In genomic region chr5:33841829-33842228, GRCh38 we compare ENCODE assay signal across 28 cellular contexts. TPM values are rescaled to one million over a fixed set of nuclear protein-coding genes. Genes with fewer than 3 reads are reported as not detected.
A peak's percentile ranks its signal among the peaks of the same experiment; 100 is the strongest.
DNase-seq lines count a peak whose midpoint lies in the region; FAIRE-seq and TF ChIP-seq lines count a peak whose summit lies in the region.
"Had no signal": no experiment of that assay in that cellular context is flagged by ENCODE, and none has a peak within 500 bp of the region (broad histone marks: within the 10 kb centered on the region; RNA-seq: fewer than 3 reads in every experiment).

No MANE protein-coding gene starts in this region.

- H3K9ac ChIP-seq in astrocyte (ENCODE audit: low read length) (no peak overlapping the region), mesenchymal stem cell (ENCODE audit: low read length) (no peak overlapping the region)
- H3K9ac ChIP-seq: parathyroid adenoma had no signal

- no peaks in the 10 kb centered on the region for H3K36me3 ChIP-seq in astrocyte (ENCODE audit: insufficient read depth, low read length)
- peaks cover 0 to 8% of the 10 kb centered on the region in 2 experiments for H3K36me3 ChIP-seq in mesenchymal stem cell (ENCODE audit: control insufficient read depth in 1 of 2, insufficient read depth in 2 of 2, low read depth in 1 of 2, low read length in 2 of 2)
- H3K36me3 ChIP-seq: left ventricle myocardium inferior, uterus had no signal

- peaks cover 18% of the 10 kb centered on the region for H3K79me1 ChIP-seq in mesenchymal stem cell (replicated peaks; ENCODE audit: low read length, poor library complexity, severe bottlenecking)

- H3K18ac ChIP-seq in mesenchymal stem cell (ENCODE audit: low read depth in 1 of 2, low read length in 2 of 2): peak overlapping the region in 1 of 2 experiments; percentile 76

- H3K23ac ChIP-seq in mesenchymal stem cell (ENCODE audit: low read length in 2 of 2): no peak overlapping the region

- H3K27ac ChIP-seq in astrocyte (ENCODE audit: low read depth, low read length): no peak overlapping the region
- no peak overlapping the region for H3K27ac ChIP-seq in mesenchymal stem cell (ENCODE audit: low read length, poor library complexity, severe bottlenecking)
- H3K27ac ChIP-seq: epithelial cell of prostate, left ventricle myocardium inferior, parathyroid adenoma, uterus had no signal

- H3K4me1 ChIP-seq in astrocyte (ENCODE audit: insufficient read depth, low read length): peaks cover 29% of the 10 kb centered on the region
- H3K4me1 ChIP-seq in mesenchymal stem cell (ENCODE audit: control insufficient read depth, insufficient read depth, low read depth, low read length): peaks cover 8% of the 10 kb centered on the region
- H3K4me1 ChIP-seq: parathyroid adenoma, uterus had no signal

- no peak for TF ChIP-seq CTCF in astrocyte (IDR thresholded peaks at IDR 0.05; ENCODE audit: insufficient read depth, low read depth, low read length)

- H3K4ac ChIP-seq in mesenchymal stem cell (ENCODE audit: low read depth in 1 of 2, low read length in 2 of 2): no peak overlapping the region

- H3K27me3 ChIP-seq in astrocyte (ENCODE audit: insufficient read depth, low read length) (no peaks in the 10 kb centered on the region), mesenchymal stem cell (ENCODE audit: control insufficient read depth in 1 of 2, insufficient read depth in 1 of 2, low read length in 2 of 2) (no peaks in the 10 kb centered on the region)
- H3K27me3 ChIP-seq: uterus had no signal

- H4K20me1 ChIP-seq in astrocyte (ENCODE audit: insufficient read depth, low read length): no peaks in the 10 kb centered on the region

- H3K4me1 Mint-ChIP-seq in activated CD4-positive, alpha-beta T cell treated with anti-CD3 and anti-CD28 coated beads, Interleukin-2, amount 10 ng/mL, durations not matched to agents 24 days and 14 days: peaks cover 16% of the 10 kb centered on the region
- peaks cover 57% of the 10 kb centered on the region for H3K4me1 Mint-ChIP-seq in astrocyte (ENCODE audit: low read depth, unreplicated experiment)

- H2BK120ac ChIP-seq in mesenchymal stem cell (ENCODE audit: low read depth, low read length): peak overlapping the region; percentile 54

- H3K4me3 ChIP-seq in astrocyte (ENCODE audit: insufficient read depth, low read depth, low read length) (no peak overlapping the region), mesenchymal stem cell (ENCODE audit: insufficient read depth in 1 of 2, low read depth in 1 of 2, low read length in 2 of 2) (no peak overlapping the region)
- H3K4me3 ChIP-seq: coronary artery, left ventricle myocardium inferior, uterus had no signal

- H3K9me3 ChIP-seq in astrocyte (ENCODE audit: insufficient read depth, low read depth, low read length) (no peaks in the 10 kb centered on the region), mesenchymal stem cell (ENCODE audit: control insufficient read depth, low read length) (no peaks in the 10 kb centered on the region)
- H3K9me3 ChIP-seq: left ventricle myocardium inferior, uterus had no signal

- WGBS in mesenchymal stem cell: 83% methylated on average over 4 of the region's 4 CpGs

- DNase-seq in activated CD4-positive, alpha-beta T cell treated with anti-CD3 and anti-CD28 coated beads, Interleukin-2, amount 10 ng/mL, durations not matched to agents 24 days and 14 days: no peak
- no peak for DNase-seq in activated CD4-positive, alpha-beta T cell treated with anti-CD3 and anti-CD28 coated beads for 4 hours
- DNase-seq in HT1080 (ENCODE audit: low read depth) (peak; percentile 49), astrocyte (ENCODE audit: low read depth) (no peak), mesenchymal stem cell (no peak), ureter (ENCODE audit: low spot score) (no peak), NCI-H1436 treated with DMSO at 0.1 percent for 48 hours (lab: John Stamatoyannopoulos, UW) (no peak), NOMO-1 treated with dmso at 0.1 percent for 144 hours (lab: John Stamatoyannopoulos, UW; ENCODE audit: unreplicated experiment) (no peak)
- DNase-seq: activated naive CD4-positive, alpha-beta T cell treated with anti-CD3 and anti-CD28 coated beads, Interleukin-2, amount 50 U/mL, for 16 hours; activated T-cell treated with anti-CD3 and anti-CD28 coated beads for 4 hours; amygdala; effector CD8-positive, alpha-beta T cell; H7; Karpas-422; left ventricle myocardium inferior; NCI-H146; NCI-H748 treated with DMSO at 0.1 percent for 48 hours; small intestine; T-cell; uterus had no signal

- H2AFZ ChIP-seq in astrocyte (ENCODE audit: low read depth, low read length): no peak overlapping the region
- H2AFZ ChIP-seq in mesenchymal stem cell (ENCODE audit: low read depth, low read length): no peak overlapping the region
- H2AFZ ChIP-seq: parathyroid adenoma had no signal

- intact Hi-C loops in activated CD4-positive, alpha-beta T cell treated with anti-CD3 and anti-CD28 coated beads, Interleukin-2, amount 10 ng/mL, durations not matched to agents 24 days and 14 days (cut with micrococcal nuclease): no loop called here

- no peak overlapping the region for H3K14ac ChIP-seq in mesenchymal stem cell (ENCODE audit: low read length in 2 of 2)

- no peak overlapping the region for H4K8ac ChIP-seq in mesenchymal stem cell (ENCODE audit: low read length)

- H2BK15ac ChIP-seq in mesenchymal stem cell (ENCODE audit: low read depth, poor library complexity, severe bottlenecking): no peak overlapping the region

- peak overlapping the region; percentile 18 for H3K4me3 Mint-ChIP-seq in activated CD4-positive, alpha-beta T cell treated with anti-CD3 and anti-CD28 coated beads, Interleukin-2, amount 10 ng/mL, durations not matched to agents 24 days and 14 days
- no peak overlapping the region for H3K4me3 Mint-ChIP-seq in astrocyte (ENCODE audit: unreplicated experiment)

- peaks cover 14% of the 10 kb centered on the region for H3K9me3 Mint-ChIP-seq in activated CD4-positive, alpha-beta T cell treated with anti-CD3 and anti-CD28 coated beads, Interleukin-2, amount 10 ng/mL, durations not matched to agents 24 days and 14 days
- peaks cover 3% of the 10 kb centered on the region for H3K9me3 Mint-ChIP-seq in astrocyte (ENCODE audit: unreplicated experiment)

- H2AK5ac ChIP-seq in mesenchymal stem cell (ENCODE audit: low read length, severe bottlenecking): no peak overlapping the region

- no peak overlapping the region for H3K27ac Mint-ChIP-seq in activated CD4-positive, alpha-beta T cell treated with anti-CD3 and anti-CD28 coated beads, Interleukin-2, amount 10 ng/mL, durations not matched to agents 24 days and 14 days
- peak overlapping the region; percentile 42 for H3K27ac Mint-ChIP-seq in astrocyte (ENCODE audit: unreplicated experiment)
- H3K27ac Mint-ChIP-seq: activated T-helper 2 cell treated with anti-CD3 and anti-CD28 coated beads, Interferon-gamma antibody, Interleukin-2, Interleukin-4, amounts not matched to agents 10 μg/mL and 5 μg/mL and 100 μg/mL, durations not matched to agents 14 hours and 24 hours and 36 hours had no signal

- H3K79me2 ChIP-seq in astrocyte (ENCODE audit: insufficient read depth, low read length): peaks cover 83% of the 10 kb centered on the region
- H3K79me2 ChIP-seq: parathyroid adenoma had no signal

- H2BK12ac ChIP-seq in mesenchymal stem cell (ENCODE audit: low read length in 2 of 2): peak overlapping the region in 1 of 2 experiments; percentile 63

- H3K36me3 Mint-ChIP-seq in activated CD4-positive, alpha-beta T cell treated with anti-CD3 and anti-CD28 coated beads, Interleukin-2, amount 10 ng/mL, durations not matched to agents 24 days and 14 days (ENCODE audit: low read depth): no peaks in the 10 kb centered on the region
- peaks cover 25% of the 10 kb centered on the region for H3K36me3 Mint-ChIP-seq in astrocyte (ENCODE audit: low read depth, unreplicated experiment)
- H3K36me3 Mint-ChIP-seq: T-cell had no signal

- peaks cover 25% of the 10 kb centered on the region for H3K27me3 Mint-ChIP-seq in activated CD4-positive, alpha-beta T cell treated with anti-CD3 and anti-CD28 coated beads, Interleukin-2, amount 10 ng/mL, durations not matched to agents 24 days and 14 days
- H3K27me3 Mint-ChIP-seq in astrocyte (ENCODE audit: low read depth, unreplicated experiment): no peaks in the 10 kb centered on the region
- H3K27me3 Mint-ChIP-seq: CD4-positive, alpha-beta memory T cell; T-cell had no signal

- FAIRE-seq in astrocyte (lab: Jason Lieb, UNC): no peak
- FAIRE-seq: A204.1, islet of Langerhans, small intestine, TTC549 had no signal

- H3K4me2 ChIP-seq in astrocyte (ENCODE audit: low read length): no peak overlapping the region
- no peak overlapping the region for H3K4me2 ChIP-seq in mesenchymal stem cell (ENCODE audit: low read length, poor library complexity, severe bottlenecking)

- H2BK5ac ChIP-seq in mesenchymal stem cell (ENCODE audit: low read depth, low read length, poor library complexity, severe bottlenecking): no peak overlapping the region

- H4K91ac ChIP-seq in mesenchymal stem cell (ENCODE audit: low read length): no peak overlapping the region

RNA-seq across cellular contexts. Expression of gene ADAMTS12, which starts 50.0 kb away (rescaled TPM):
- total RNA-seq in activated CD4-positive, alpha-beta T cell treated with anti-CD3 and anti-CD28 coated beads, Interleukin-2, amount 10 ng/mL, durations not matched to agents 24 days and 14 days: not detected in 2 replicates
- total RNA-seq in HT1080 (2014; rRNA removed; shearing (Covaris generic)): 0.10 TPM in 2 replicates
- polyA plus RNA-seq in HT1080 (2015; cell fraction: cytosol; rRNA removed): 0.10 TPM in 1 of 2 replicates, not detected in the other
- polyA plus RNA-seq in HT1080 (2015; cell fraction: nucleus; rRNA removed): 0.06 and 0.18 TPM in 2 replicates
- total RNA-seq in astrocyte (143 and 156 TPM in 2 replicates), ureter (1.7 TPM)
- polyA plus RNA-seq in mesenchymal stem cell (2013, experiment 1 of 2): 95.8 TPM
- polyA plus RNA-seq in mesenchymal stem cell (2013, experiment 2 of 2): 95.5 TPM
- total RNA-seq: activated T-helper 2 cell treated with anti-CD3 and anti-CD28 coated beads, Interferon-gamma antibody, Interleukin-2, Interleukin-4, amounts not matched to agents 10 μg/mL and 5 μg/mL and 100 μg/mL, durations not matched to agents 14 hours and 24 hours and 36 hours had no signal
- polyA plus RNA-seq: CD4-positive, alpha-beta memory T cell had no signal

Comparison
In these comparisons a context has a peak if more than half of its experiments do, and no peak if none do; other contexts are left out.
1. RNA of gene ADAMTS12, which starts 50.0 kb away (total RNA-seq): 143 to 156 TPM in astrocyte; 1.7 TPM in ureter (single experiment), 0.10 TPM in HT1080 and not detected in activated CD4-positive, alpha-beta T cell treated with anti-CD3 and anti-CD28 coated beads, Interleukin-2, amount 10 ng/mL, durations not matched to agents 24 days and 14 days; every median in the first group is over 10 times any median in the second.